In genomic region chr9:127568618-127568970, GRCh38 we compare ENCODE assay signal across 8 cellular contexts. TPM values are rescaled to one million over a fixed set of nuclear protein-coding genes. Genes with fewer than 3 reads are reported as not detected.
DNase-seq lines count a peak whose midpoint lies in the region; ATAC-seq, FAIRE-seq and TF ChIP-seq lines count a peak whose summit lies in the region.

No MANE protein-coding gene starts in this region.

- H3K36me3 ChIP-seq in pancreas = no peaks in the 10 kb centered on the region

- peaks cover 25 to 39% (median 30%) of the 10 kb centered on the region in 3 donors for H3K4me1 ChIP-seq in pancreas

- H3K9me3 ChIP-seq in pancreas = no peaks in the 10 kb centered on the region

- H3K4me3 ChIP-seq in GM12865 (ENCODE audit: low read depth, low read length) (peak overlapping the region; percentile 17; the same call in 1 of the 2 replicates), NB4 (ENCODE audit: low read depth, low read length) (peak overlapping the region; percentile 62), epithelial cell of esophagus (ENCODE audit: low read length) (peak overlapping the region; percentile 88), pancreas (peak overlapping the region; percentile 92 to 99 (median 96))

- H3K27me3 ChIP-seq in pancreas = no peaks in the 10 kb centered on the region

- FAIRE-seq in pancreas (lab: Jason Lieb, UNC) = no peak

- peak; percentile 8 for DNase-seq in GM12865 (ENCODE audit: low read depth)
- DNase-seq in NB4 (ENCODE audit: low read depth) = peak; percentile 38
- DNase-seq in epithelial cell of esophagus (ENCODE audit: low read depth) = no peak
- peak in 1 of 6 donors; percentile 37 for DNase-seq in pancreas
- no peak for DNase-seq in NCI-H146 treated with DMSO at 0.1 percent for 48 hours (lab: John Stamatoyannopoulos, UW; ENCODE audit: unreplicated experiment)
- DNase-seq in NCI-H187 (lab: John Stamatoyannopoulos, UW) = no peak
- no peak for DNase-seq in D341Med (ENCODE audit: low spot score)

- H3K27ac ChIP-seq in pancreas = peak overlapping the region; percentile 84 to 90 (median 87)

- no peak for TF ChIP-seq POLR2A in NB4 (IDR thresholded peaks at IDR 0.05; ENCODE audit: extremely low read depth, insufficient read length)

- TF ChIP-seq CTCF in GM12865 (IDR thresholded peaks at IDR 0.05; ENCODE audit: insufficient read depth, low read depth, low read length, missing control alignments) = no peak
- TF ChIP-seq CTCF in NB4 (IDR thresholded peaks at IDR 0.05; ENCODE audit: low read depth, low read length) = no peak
- no peak for TF ChIP-seq CTCF in epithelial cell of esophagus (IDR thresholded peaks at IDR 0.05; ENCODE audit: insufficient read depth, low read depth, low read length, missing control alignments)
- TF ChIP-seq CTCF in pancreas (IDR thresholded peaks at IDR 0.05) = no peak

- 0 to 1% methylated on average over 17 to 50 of the region's 50 CpGs for WGBS in pancreas, 2 donors

- peak in 1 of 4 donors; percentile 0 for ATAC-seq in pancreas
- ATAC-seq in HG03139 (IDR thresholded peaks at IDR 0.05; ENCODE audit: unreplicated experiment) = no peak

- intact Hi-C loops in pancreas (cut with DNase I) = no loop called here

RNA-seq across cellular contexts. Expression of gene STXBP1, which starts 43.5 kb away (rescaled TPM):
- 10 to 100 TPM; 14.3 to 33.0 (median 22.0) TPM for total RNA-seq in pancreas
- 10 to 100 TPM; 17.6 to 46.4 TPM for polyA plus RNA-seq in pancreas

Comparison
In these comparisons a context has a peak if more than half of its experiments do, and no peak if none do; other contexts are left out.
1. DNase-seq: peak in GM12865 (single experiment) and NB4 (single experiment); none in epithelial cell of esophagus (single experiment), NCI-H146 treated with DMSO at 0.1 percent for 48 hours (single experiment), NCI-H187 (0 of 2) and D341Med (single experiment).
2. H3K4me3 ChIP-seq: peak in every context shown above with its lines; median percentile 96 in pancreas; 88 in epithelial cell of esophagus; 62 in NB4; 17 in GM12865.